In the genomic region with DNA sequence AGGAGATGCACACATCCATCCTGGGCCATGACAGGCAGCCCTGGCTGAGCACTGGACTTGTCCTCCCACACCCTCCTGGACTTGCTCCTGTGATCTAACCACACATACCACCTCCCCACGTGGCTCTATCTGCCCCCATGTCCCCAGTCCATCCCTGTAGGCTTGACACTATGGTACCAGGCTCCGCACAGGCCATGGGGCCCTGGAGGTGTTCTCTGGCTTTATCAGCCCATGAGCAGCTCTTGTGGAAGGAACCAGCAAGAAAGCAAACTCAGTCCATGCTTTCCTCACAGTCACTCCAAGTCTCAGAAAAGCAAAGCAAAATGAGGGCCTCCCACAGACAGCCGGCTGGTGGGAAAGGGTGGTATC, we compare ENCODE assay signal across 13 cellular contexts.
A peak's percentile ranks its signal among the peaks of the same experiment; 100 is the strongest.
DNase-seq lines count a peak whose midpoint lies in the region; ATAC-seq and TF ChIP-seq lines count a peak whose summit lies in the region.
"Had no signal": no experiment of that assay in that cellular context is flagged by ENCODE, and none has a peak within 500 bp of the region (broad histone marks: within the 10 kb centered on the region; RNA-seq: fewer than 3 reads in every experiment).

No MANE protein-coding gene starts in this region.

- no peaks in the 10 kb centered on the region for H3K9me3 Mint-ChIP-seq in activated CD4-positive, alpha-beta T cell treated with anti-CD3 and anti-CD28 coated beads for 36 hours (ENCODE audit: low read depth)
- no peaks in the 10 kb centered on the region for H3K9me3 Mint-ChIP-seq in activated naive CD8-positive, alpha-beta T cell treated with anti-CD3 and anti-CD28 coated beads for 36 hours

- no peaks in the 10 kb centered on the region for H3K27me3 ChIP-seq in right lobe of liver

- intact Hi-C loops in activated CD4-positive, alpha-beta T cell treated with anti-CD3 and anti-CD28 coated beads for 36 hours (cut with DNase I, micrococcal nuclease): no loop called here
- intact Hi-C loops in right lobe of liver (cut with DNase I): loop anchor here in 1 of 2 donors (10.0 kb wide), 1 partner anchor 151 kb away; no protein-coding TSS in a partner anchor

- no peaks in the 10 kb centered on the region for H3K27me3 Mint-ChIP-seq in activated CD4-positive, alpha-beta T cell treated with anti-CD3 and anti-CD28 coated beads for 36 hours
- no peaks in the 10 kb centered on the region for H3K27me3 Mint-ChIP-seq in activated naive CD8-positive, alpha-beta T cell treated with anti-CD3 and anti-CD28 coated beads for 36 hours

- peaks cover 0 to 74% (median 26%) of the 10 kb centered on the region in 4 donors for H3K36me3 ChIP-seq in right lobe of liver

- no peak for ATAC-seq in activated CD4-positive, alpha-beta T cell treated with anti-CD3 and anti-CD28 coated beads for 36 hours
- ATAC-seq in right lobe of liver (peak in 1 of 4 donors; percentile 3), HG02938 (IDR thresholded peaks at IDR 0.05; ENCODE audit: unreplicated experiment) (no peak)

- H3K4me3 Mint-ChIP-seq in activated CD4-positive, alpha-beta T cell treated with anti-CD3 and anti-CD28 coated beads for 36 hours: no peak overlapping the region
- no peak overlapping the region for H3K4me3 Mint-ChIP-seq in activated naive CD8-positive, alpha-beta T cell treated with anti-CD3 and anti-CD28 coated beads for 36 hours

- WGBS in right lobe of liver (ENCODE audit: insufficient coverage, low coverage, low lambda C conversion rate, missing lambda C conversion rate): 60% methylated on average over 2 of the region's 3 CpGs

- TF ChIP-seq POLR2A in right lobe of liver (IDR thresholded peaks at IDR 0.05): no peak

- CTCF ChIA-PET in activated CD4-positive, alpha-beta T cell treated with anti-CD3 and anti-CD28 coated beads for 36 hours (lab: Charles Lee): interaction anchor here (0.5 to 4.0 kb wide), 2 partner anchors 17 to 151 kb away, joined by 3 to 25 read pairs; no protein-coding TSS in a partner anchor

- POLR2A ChIA-PET in activated CD4-positive, alpha-beta T cell treated with anti-CD3 and anti-CD28 coated beads for 36 hours (lab: Charles Lee): interaction anchor here (0.6 kb wide), 1 partner anchor 17 kb away, joined by 3 read pairs; no protein-coding TSS in a partner anchor

- H3K27ac ChIP-seq in right lobe of liver: peak overlapping the region; percentile 18 to 91 (median 53)
- H3K27ac ChIP-seq in substantia nigra (ENCODE audit: low read depth, low read length, poor library complexity, severe bottlenecking): peak overlapping the region; percentile 89

- peaks cover 0 to 91% (median 33%) of the 10 kb centered on the region in 4 donors for H3K4me1 ChIP-seq in right lobe of liver

- no peaks in the 10 kb centered on the region for H3K9me3 ChIP-seq in right lobe of liver

- peak overlapping the region; percentile 71 for H3K27ac Mint-ChIP-seq in activated CD4-positive, alpha-beta T cell treated with anti-CD3 and anti-CD28 coated beads for 36 hours
- H3K27ac Mint-ChIP-seq in activated naive CD8-positive, alpha-beta T cell treated with anti-CD3 and anti-CD28 coated beads for 36 hours: peak overlapping the region; percentile 75

- no peak for TF ChIP-seq CTCF in right lobe of liver (IDR thresholded peaks at IDR 0.05)

- peak overlapping the region in 1 of 3 donors; percentile 24 for H3K4me3 ChIP-seq in right lobe of liver

- H3K36me3 Mint-ChIP-seq in activated CD4-positive, alpha-beta T cell treated with anti-CD3 and anti-CD28 coated beads for 36 hours (ENCODE audit: low read depth): peaks cover 63% of the 10 kb centered on the region
- peaks cover 41% of the 10 kb centered on the region for H3K36me3 Mint-ChIP-seq in activated naive CD8-positive, alpha-beta T cell treated with anti-CD3 and anti-CD28 coated beads for 36 hours

- peaks cover 67% of the 10 kb centered on the region for H3K4me1 Mint-ChIP-seq in activated CD4-positive, alpha-beta T cell treated with anti-CD3 and anti-CD28 coated beads for 36 hours
- peaks cover 72% of the 10 kb centered on the region for H3K4me1 Mint-ChIP-seq in activated naive CD8-positive, alpha-beta T cell treated with anti-CD3 and anti-CD28 coated beads for 36 hours

- DNase-seq in activated CD4-positive, alpha-beta T cell treated with anti-CD3 and anti-CD28 coated beads for 36 hours: no peak
- DNase-seq in activated CD4-positive, alpha-beta T cell treated with anti-CD3 and anti-CD28 coated beads for 48 hours: no peak
- no peak for DNase-seq in activated naive CD8-positive, alpha-beta T cell treated with anti-CD3 and anti-CD28 coated beads for 36 hours
- DNase-seq in right lobe of liver: no peak
- no peak for DNase-seq in substantia nigra (lab: John Stamatoyannopoulos, UW)
- DNase-seq in DMS 273 treated with DMSO at 0.1 percent for 48 hours (lab: John Stamatoyannopoulos, UW): no peak
- no peak for DNase-seq in NOMO-1 (lab: John Stamatoyannopoulos, UW; ENCODE audit: unreplicated experiment in 2 of 2)
- DNase-seq: 8988T, HCEC 1CT, NCI-H1105 treated with DMSO at 0.1 percent for 48 hours, NCI-H526 treated with DMSO at 0.1 percent for 48 hours, nucleus accumbens had no signal
